Comparison of ENCODE assay signal across 30 cellular contexts in the genomic region with DNA sequence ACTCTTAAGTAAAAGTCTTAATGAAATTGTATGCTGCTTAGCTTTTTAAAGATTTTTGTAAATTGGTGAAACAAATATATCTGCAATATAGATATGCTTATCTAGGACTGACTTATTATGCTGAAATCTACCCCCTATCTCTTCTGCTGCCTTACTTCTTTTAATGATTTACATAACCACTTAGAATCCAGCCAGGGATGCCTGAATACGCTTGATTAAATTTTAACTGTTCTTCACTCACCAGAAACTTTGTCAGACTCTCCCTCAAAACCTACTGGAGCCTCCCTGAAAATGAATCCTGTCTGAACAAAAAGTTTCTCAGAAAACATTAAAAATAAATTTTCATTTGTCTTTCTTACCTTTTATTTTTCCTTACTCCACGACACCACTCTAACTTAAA.
"Had no signal": no experiment of that assay in that cellular context is flagged by ENCODE, and none has a peak within 500 bp of the region (broad histone marks: within the 10 kb centered on the region; RNA-seq: fewer than 3 reads in every experiment).

No MANE protein-coding gene starts in this region.

- FAIRE-seq: bronchial epithelial cell had no signal

- H3K4me1 ChIP-seq: psoas muscle, right atrium auricular region, suprapubic skin, tibial artery had no signal

- H3K9me3 ChIP-seq: neutrophil, ovary, psoas muscle, right atrium auricular region, upper lobe of right lung had no signal

- DNase-seq: activated CD4-positive, alpha-beta memory T cell treated with anti-CD3 and anti-CD28 coated beads, Interleukin-2, amount 10 ng/mL, durations not matched to agents 7 days and 5 days; activated CD4-positive, alpha-beta T cell treated with anti-CD3 and anti-CD28 coated beads for 48 hours; activated gamma-delta T cell treated with Interleukin-2 at 50 U/mL for 16 hours; activated naive CD8-positive, alpha-beta T cell treated with anti-CD3 and anti-CD28 coated beads, Interleukin-2, amount 50 U/mL, for 24 hours; activated T-cell treated with anti-CD3 and anti-CD28 coated beads, Interleukin-2, amount 50 U/mL, for 4 hours; amygdala; endodermal cell; foreskin fibroblast; head of caudate nucleus; hypothalamus; immature natural killer cell; left ventricle myocardium superior; nephron progenitor cell; ovary; psoas muscle; stimulated activated CD4-positive, alpha-beta T cell treated with anti-CD3 and anti-CD28 coated beads, Interleukin-2, amount 100 ng/mL, for 24 hours; stimulated activated naive CD4-positive, alpha-beta T cell; T-helper 17 cell; T1000; tibial artery; upper lobe of right lung; WERI-Rb-1 had no signal

- H3K4me3 ChIP-seq: ovary, psoas muscle, right atrium auricular region, smooth muscle cell, suprapubic skin, tibial artery, upper lobe of right lung had no signal

- H3K36me3 ChIP-seq: neutrophil, ovary, right atrium auricular region, suprapubic skin, tibial artery, upper lobe of right lung, WERI-Rb-1 had no signal

- ATAC-seq: activated CD4-positive, CD25-positive, alpha-beta regulatory T cell treated with anti-CD3 and anti-CD28 coated beads, Interleukin-2, amount 50 U/mL, for 24 hours; activated naive CD8-positive, alpha-beta T cell treated with anti-CD3 and anti-CD28 coated beads, Interleukin-2, amount 50 U/mL, for 24 hours; activated T-cell treated with anti-CD3 and anti-CD28 coated beads, Interleukin-2, amount 50 U/mL, for 4 hours; activated T-helper 17 cell treated with anti-CD3 and anti-CD28 coated beads, Interleukin-2, amount 50 U/mL, for 72 hours; esophagus mucosa; left ventricle myocardium superior; psoas muscle; T-helper 17 cell; upper lobe of right lung had no signal

- H3K27me3 ChIP-seq: neutrophil, ovary, right atrium auricular region, suprapubic skin, tibial artery, upper lobe of right lung had no signal
